ENCODE assay signal across 7 cellular contexts in genomic region chr1:93814059-93814794, GRCh38.
DNase-seq lines count a peak whose midpoint lies in the region; ATAC-seq and TF ChIP-seq lines count a peak whose summit lies in the region.

No MANE protein-coding gene starts in this region.

- peak; percentile 100 for TF ChIP-seq CTCF in GM12864 (IDR thresholded peaks at IDR 0.05; ENCODE audit: low read depth, low read length, missing control alignments)
- TF ChIP-seq CTCF in breast epithelium (IDR thresholded peaks at IDR 0.05): peak; percentile 92 to 99 (median 98)

- no peaks in the 10 kb centered on the region for H3K36me3 ChIP-seq in breast epithelium

- ATAC-seq in HG02759 (IDR thresholded peaks at IDR 0.05; ENCODE audit: unreplicated experiment): peak; percentile 65

- peak; percentile 60 for DNase-seq in GM12864 (ENCODE audit: low read depth)
- DNase-seq in NCI-H1694 treated with DMSO at 0.1 percent for 48 hours (lab: John Stamatoyannopoulos, UW): peak; percentile 86
- peak; percentile 44 to 81 for DNase-seq in SW 1271 (lab: John Stamatoyannopoulos, UW)
- DNase-seq in breast epithelium (ENCODE audit: low spot score in 2 of 2): peak in 1 of 2 donors; percentile 66
- peak; percentile 87 for DNase-seq in islet precursor cell
- DNase-seq in stimulated activated CD4-positive, alpha-beta T cell treated with anti-CD3 and anti-CD28 coated beads, Interleukin-2, amount 100 ng/mL, for 24 hours: peak; percentile 41 to 45

- no peak overlapping the region for H3K4me3 ChIP-seq in GM12864 (ENCODE audit: low read depth, low read length)
- no peak overlapping the region for H3K4me3 ChIP-seq in breast epithelium

- intact Hi-C loops in breast epithelium (cut with DNase I; ENCODE audit: low total_unique reads): loop anchor here (10.0 kb wide), 1 partner anchor 189 kb away; no protein-coding TSS in a partner anchor

- no peaks in the 10 kb centered on the region for H3K27me3 ChIP-seq in breast epithelium

- no peak for TF ChIP-seq POLR2A in breast epithelium (IDR thresholded peaks at IDR 0.05)

- H3K27ac ChIP-seq in breast epithelium: no peak overlapping the region

- H3K9me3 ChIP-seq in breast epithelium: no peaks in the 10 kb centered on the region

- H3K4me1 ChIP-seq in breast epithelium: no peaks in the 10 kb centered on the region
